In genomic region chrX:124263743-124264142, GRCh38 we compare ENCODE assay signal across 26 cellular contexts.
A peak's percentile ranks its signal among the peaks of the same experiment; 100 is the strongest.
DNase-seq lines count a peak whose midpoint lies in the region; ATAC-seq, FAIRE-seq and TF ChIP-seq lines count a peak whose summit lies in the region.
"Had no signal": no experiment of that assay in that cellular context is flagged by ENCODE, and none has a peak within 500 bp of the region (broad histone marks: within the 10 kb centered on the region; RNA-seq: fewer than 3 reads in every experiment).

No MANE protein-coding gene starts in this region.

- dilution Hi-C loops in keratinocyte (cut with MboI; ENCODE audit: extremely low pct_ligation_motif_present, low sequenced_read_pairs): no loop called here

- H3K36me3 Mint-ChIP-seq in activated CD8-positive, alpha-beta T cell treated with anti-CD3 and anti-CD28 coated beads for 36 hours (ENCODE audit: low read depth): no peaks in the 10 kb centered on the region
- H3K36me3 Mint-ChIP-seq in chondrocyte (ENCODE audit: low read depth): no peaks in the 10 kb centered on the region
- H3K36me3 Mint-ChIP-seq: CD4-positive, alpha-beta memory T cell had no signal

- POLR2A ChIA-PET in activated CD8-positive, alpha-beta T cell treated with anti-CD3 and anti-CD28 coated beads for 36 hours (lab: Charles Lee): no interaction called here

- H3K9me1 ChIP-seq in keratinocyte (ENCODE audit: control insufficient read depth, extremely low read depth, insufficient read depth, low read length): no peaks in the 10 kb centered on the region

- peak; percentile 31 for ATAC-seq in activated CD8-positive, alpha-beta T cell treated with anti-CD3 and anti-CD28 coated beads for 36 hours
- no peak for ATAC-seq in GM18858 (IDR thresholded peaks at IDR 0.05; ENCODE audit: unreplicated experiment)
- ATAC-seq: heart left ventricle had no signal

- no peaks in the 10 kb centered on the region for H4K20me1 ChIP-seq in keratinocyte (ENCODE audit: control insufficient read depth, extremely low read depth, insufficient read depth, low read length)

- H2AFZ ChIP-seq in keratinocyte (ENCODE audit: control insufficient read depth, low read length): no peak overlapping the region

- peak overlapping the region; percentile 1 for H3K27ac Mint-ChIP-seq in activated CD8-positive, alpha-beta T cell treated with anti-CD3 and anti-CD28 coated beads for 36 hours
- no peak overlapping the region for H3K27ac Mint-ChIP-seq in chondrocyte (ENCODE audit: unreplicated experiment)
- H3K27ac Mint-ChIP-seq: CD4-positive, alpha-beta memory T cell had no signal

- H3K4me3 ChIP-seq in keratinocyte (ENCODE audit: control insufficient read depth in 2 of 3, extremely low read depth in 1 of 3, insufficient read depth in 2 of 3, low read depth in 1 of 3, low read length in 3 of 3): no peak overlapping the region
- H3K4me3 ChIP-seq: cardiac muscle cell, dorsolateral prefrontal cortex, heart left ventricle, spleen, thyroid gland had no signal

- CTCF ChIA-PET in activated CD8-positive, alpha-beta T cell treated with anti-CD3 and anti-CD28 coated beads for 36 hours (lab: Charles Lee): no interaction called here

- peak overlapping the region; percentile 19 for H3K4me2 ChIP-seq in keratinocyte (ENCODE audit: control insufficient read depth, extremely low read depth, insufficient read depth, low read depth, low read length)

- intact Hi-C loops in activated CD8-positive, alpha-beta T cell treated with anti-CD3 and anti-CD28 coated beads for 36 hours (cut with micrococcal nuclease): no loop called here

- H3K27me3 ChIP-seq in keratinocyte (ENCODE audit: control insufficient read depth, extremely low read depth, insufficient read depth, low read length): no peaks in the 10 kb centered on the region
- H3K27me3 ChIP-seq: cardiac muscle cell, heart left ventricle, spleen, thyroid gland had no signal

- H3K9me3 Mint-ChIP-seq in activated CD8-positive, alpha-beta T cell treated with anti-CD3 and anti-CD28 coated beads for 36 hours: peaks cover 2% of the 10 kb centered on the region
- H3K9me3 Mint-ChIP-seq in chondrocyte (ENCODE audit: low read depth): peaks cover 3% of the 10 kb centered on the region
- H3K9me3 Mint-ChIP-seq: CD4-positive, alpha-beta memory T cell had no signal

- FAIRE-seq in keratinocyte (lab: Jason Lieb, UNC): no peak
- FAIRE-seq: RCC 7860 had no signal

- no peaks in the 10 kb centered on the region for H3K4me1 ChIP-seq in keratinocyte (ENCODE audit: control insufficient read depth, extremely low read depth, insufficient read depth, low read length)
- H3K4me1 ChIP-seq: heart left ventricle, spleen, thyroid gland had no signal

- H3K9me3 ChIP-seq in keratinocyte (ENCODE audit: control insufficient read depth, low read depth, low read length): no peaks in the 10 kb centered on the region
- H3K9me3 ChIP-seq: heart left ventricle, spleen, thyroid gland had no signal

- H3K27ac ChIP-seq in keratinocyte (ENCODE audit: control insufficient read depth, insufficient read depth, low read length): no peak overlapping the region
- H3K27ac ChIP-seq: 22Rv1, cardiac muscle cell, dorsolateral prefrontal cortex, heart left ventricle, spleen, thyroid gland, WERI-Rb-1 had no signal

- H3K36me3 ChIP-seq in keratinocyte (ENCODE audit: control insufficient read depth in 2 of 2, extremely low read depth in 1 of 2, insufficient read depth in 2 of 2, low read length in 2 of 2): no peaks in the 10 kb centered on the region
- H3K36me3 ChIP-seq: cardiac muscle cell, heart left ventricle, spleen, thyroid gland, WERI-Rb-1 had no signal

- no peaks in the 10 kb centered on the region for H3K79me2 ChIP-seq in keratinocyte (ENCODE audit: control insufficient read depth, insufficient read depth, low read length)

- TF ChIP-seq CTCF in activated CD8-positive, alpha-beta T cell treated with anti-CD3 and anti-CD28 coated beads for 36 hours (IDR thresholded peaks at IDR 0.05): no peak
- TF ChIP-seq CTCF in keratinocyte (optimal IDR thresholded peaks at IDR 0.05 in 1 of 3, IDR thresholded peaks at IDR 0.05 in 1 of 3, conservative IDR thresholded peaks at IDR 0.05 in 1 of 3; ENCODE audit: extremely low read depth in 1 of 3, insufficient read depth in 2 of 3, low read length in 3 of 3) (no peak), chondrocyte (IDR thresholded peaks at IDR 0.05) (no peak)

- no peak overlapping the region for H3K9ac ChIP-seq in keratinocyte (ENCODE audit: control insufficient read depth, extremely low read depth, insufficient read depth, low read length)

- H3K4me1 Mint-ChIP-seq in activated CD8-positive, alpha-beta T cell treated with anti-CD3 and anti-CD28 coated beads for 36 hours (ENCODE audit: low read depth): peaks cover 55% of the 10 kb centered on the region
- no peaks in the 10 kb centered on the region for H3K4me1 Mint-ChIP-seq in chondrocyte (ENCODE audit: low read depth)
- H3K4me1 Mint-ChIP-seq: CD4-positive, alpha-beta memory T cell had no signal

- H3K4me3 Mint-ChIP-seq in activated CD8-positive, alpha-beta T cell treated with anti-CD3 and anti-CD28 coated beads for 36 hours: no peak overlapping the region
- H3K4me3 Mint-ChIP-seq in chondrocyte (ENCODE audit: unreplicated experiment): no peak overlapping the region
- H3K4me3 Mint-ChIP-seq: CD4-positive, alpha-beta memory T cell had no signal

- H3K27me3 Mint-ChIP-seq in activated CD8-positive, alpha-beta T cell treated with anti-CD3 and anti-CD28 coated beads for 36 hours: no peaks in the 10 kb centered on the region
- H3K27me3 Mint-ChIP-seq in chondrocyte (ENCODE audit: low read depth): no peaks in the 10 kb centered on the region
- H3K27me3 Mint-ChIP-seq: CD4-positive, alpha-beta memory T cell had no signal

- DNase-seq in NK-92 treated with Interleukin-12 subunit alpha and Interleukin-12 subunit beta, amount 100 ng/mL, for 24 hours (lab: John Stamatoyannopoulos, UW): peak; percentile 13
- DNase-seq in NK-92 (lab: John Stamatoyannopoulos, UW; ENCODE audit: unreplicated experiment) (no peak), M059J (ENCODE audit: low read depth) (peak; percentile 2), keratinocyte (ENCODE audit: low read depth, low spot score) (no peak), COR-L47 (lab: John Stamatoyannopoulos, UW) (no peak), chondrocyte (ENCODE audit: low spot score) (no peak)
- DNase-seq in activated CD8-positive, alpha-beta T cell treated with anti-CD3 and anti-CD28 coated beads for 36 hours: no peak
- DNase-seq: activated CD4-positive, alpha-beta T cell treated with anti-CD3 and anti-CD28 coated beads, Interleukin-2, amount 50 U/mL, for 4 hours; dorsolateral prefrontal cortex; heart left ventricle; mesendoderm; MM.1S; NCI-H187; NCI-H226; NCI-H774; retina; spleen; stimulated activated CD4-positive, alpha-beta T cell treated with anti-CD3 and anti-CD28 coated beads, Interleukin-4, amount 100 ng/mL, for 24 hours; stimulated activated naive CD4-positive, alpha-beta T cell treated with Interleukin-2 at 50 U/mL for 16 hours; thyroid gland; WERI-Rb-1 had no signal

Comparison
In these comparisons a context has a peak if more than half of its experiments do, and no peak if none do; other contexts are left out.
1. DNase-seq: peak in NK-92 treated with Interleukin-12 subunit alpha and Interleukin-12 subunit beta, amount 100 ng/mL, for 24 hours (single experiment) and M059J (single experiment); none in NK-92 (single experiment), activated CD8-positive, alpha-beta T cell treated with anti-CD3 and anti-CD28 coated beads for 36 hours (single experiment), keratinocyte (single experiment), COR-L47 (single experiment) and chondrocyte (single experiment).